In the genomic region with DNA sequence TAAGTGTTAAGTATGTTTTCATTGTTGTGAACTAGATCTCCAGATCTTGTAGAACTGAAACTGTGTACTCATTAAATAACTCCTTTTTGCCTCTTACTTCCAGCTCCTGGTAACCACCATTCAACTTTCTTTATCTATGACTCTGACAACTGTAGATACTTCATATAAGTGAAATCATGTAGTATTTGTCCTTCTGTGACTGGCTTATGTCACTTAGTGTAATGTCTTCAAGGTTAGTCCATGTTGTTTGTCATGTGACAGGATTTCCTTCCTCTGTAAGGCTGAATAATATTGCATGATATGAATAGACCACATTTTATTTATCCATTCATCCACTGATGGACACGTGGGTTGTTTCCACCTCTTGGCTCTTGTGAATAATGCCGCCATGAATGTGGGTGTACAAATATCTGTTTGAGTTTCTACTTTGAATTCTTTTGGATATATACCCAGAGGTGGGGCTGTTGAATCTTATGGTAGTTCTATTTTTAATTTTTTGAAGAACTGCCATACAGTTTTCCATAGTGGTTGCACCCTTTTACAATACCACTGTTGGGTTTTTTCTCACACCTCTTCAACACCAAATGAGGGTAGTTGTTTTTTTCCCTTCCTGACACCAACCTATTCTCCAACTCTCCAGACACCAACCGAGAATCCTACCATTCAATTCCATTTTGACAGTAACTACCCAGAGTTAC, we compare ENCODE assay signal across 1 cellular context.
TF ChIP-seq lines count a peak whose summit lies in the region.

No MANE protein-coding gene starts in this region.

TF ChIP-seq in K562, 482 proteins besides CTCF, POLR2A, EP300 and RAD21 (continues in another document):
- TF ChIP-seq FOXJ2 (tag; IDR thresholded peaks at IDR 0.05) (0 out of 2 replicates have a peak, but pooled peaks have one; percentile 30), ZNF175 (CRISPR knock-in tag; IDR thresholded peaks at IDR 0.05; ENCODE audit: low read depth) (0 out of 2 replicates have a peak, but pooled peaks have one; percentile 56), HDGF (IDR thresholded peaks at IDR 0.05) (no peak), E2F8 (IDR thresholded peaks at IDR 0.05; ENCODE audit: low read depth, partially characterized antibody) (no peak), TCF3 (CRISPR knock-in tag; IDR thresholded peaks at IDR 0.05) (no peak), ZNF274 (IDR thresholded peaks at IDR 0.05; ENCODE audit: borderline replicate concordance, low read depth, low read length) (no peak), ZNF384 (IDR thresholded peaks at IDR 0.05; ENCODE audit: low read depth, low read length) (no peak), RAD51 (IDR thresholded peaks at IDR 0.05; ENCODE audit: borderline replicate concordance, low read depth) (peak; percentile 59), MEIS2 (IDR thresholded peaks at IDR 0.05; ENCODE audit: partially characterized antibody) (peak; percentile 16), SUPT5H (IDR thresholded peaks at IDR 0.05) (no peak), HDAC8 (tag; IDR thresholded peaks at IDR 0.05) (0 out of 2 replicates have a peak, but pooled peaks have one; percentile 25), HLTF (IDR thresholded peaks at IDR 0.05) (no peak), MGA (IDR thresholded peaks at IDR 0.05) (peak; percentile 35; the same call in 1 of the 2 replicates), ZNF717 (CRISPR knock-in tag; IDR thresholded peaks at IDR 0.05) (no peak), ZNF589 (CRISPR knock-in tag; IDR thresholded peaks at IDR 0.05; ENCODE audit: low read depth) (peak; percentile 90), HEY1 (CRISPR knock-in tag; IDR thresholded peaks at IDR 0.05; ENCODE audit: borderline replicate concordance) (no peak), ZNF75A (CRISPR knock-in tag; IDR thresholded peaks at IDR 0.05) (no peak), MAFF (IDR thresholded peaks at IDR 0.05; ENCODE audit: low read length) (no peak), HDAC2 (IDR thresholded peaks at IDR 0.05) (no peak), RREB1 (CRISPR knock-in tag; IDR thresholded peaks at IDR 0.05) (no peak), ZNF778 (CRISPR knock-in tag; IDR thresholded peaks at IDR 0.05) (no peak), TOE1 (IDR thresholded peaks at IDR 0.05; ENCODE audit: borderline replicate concordance) (peak; percentile 59; the same call in 1 of the 2 replicates), TOE1 (CRISPR knock-in tag; IDR thresholded peaks at IDR 0.05; ENCODE audit: borderline replicate concordance, low read depth) (no peak), MAFK (IDR thresholded peaks at IDR 0.05; ENCODE audit: low read length) (no peak), SMAD2 (IDR thresholded peaks at IDR 0.05; ENCODE audit: low read depth, low read length) (no peak), ZNF253 (CRISPR knock-in tag; conservative IDR thresholded peaks at IDR 0.05) (no peak)
- TF ChIP-seq, protein P1, sequence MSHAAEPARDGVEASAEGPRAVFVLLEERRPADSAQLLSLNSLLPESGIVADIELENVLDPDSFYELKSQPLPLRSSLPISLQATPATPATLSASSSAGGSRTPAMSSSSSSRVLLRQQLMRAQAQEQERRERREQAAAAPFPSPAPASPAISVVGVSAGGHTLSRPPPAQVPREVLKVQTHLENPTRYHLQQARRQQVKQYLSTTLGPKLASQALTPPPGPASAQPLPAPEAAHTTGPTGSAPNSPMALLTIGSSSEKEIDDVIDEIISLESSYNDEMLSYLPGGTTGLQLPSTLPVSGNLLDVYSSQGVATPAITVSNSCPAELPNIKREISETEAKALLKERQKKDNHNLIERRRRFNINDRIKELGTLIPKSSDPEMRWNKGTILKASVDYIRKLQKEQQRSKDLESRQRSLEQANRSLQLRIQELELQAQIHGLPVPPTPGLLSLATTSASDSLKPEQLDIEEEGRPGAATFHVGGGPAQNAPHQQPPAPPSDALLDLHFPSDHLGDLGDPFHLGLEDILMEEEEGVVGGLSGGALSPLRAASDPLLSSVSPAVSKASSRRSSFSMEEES (CRISPR knock-in tag; IDR thresholded peaks at IDR 0.05) = peak; percentile 86
- TF ChIP-seq, protein P2, sequence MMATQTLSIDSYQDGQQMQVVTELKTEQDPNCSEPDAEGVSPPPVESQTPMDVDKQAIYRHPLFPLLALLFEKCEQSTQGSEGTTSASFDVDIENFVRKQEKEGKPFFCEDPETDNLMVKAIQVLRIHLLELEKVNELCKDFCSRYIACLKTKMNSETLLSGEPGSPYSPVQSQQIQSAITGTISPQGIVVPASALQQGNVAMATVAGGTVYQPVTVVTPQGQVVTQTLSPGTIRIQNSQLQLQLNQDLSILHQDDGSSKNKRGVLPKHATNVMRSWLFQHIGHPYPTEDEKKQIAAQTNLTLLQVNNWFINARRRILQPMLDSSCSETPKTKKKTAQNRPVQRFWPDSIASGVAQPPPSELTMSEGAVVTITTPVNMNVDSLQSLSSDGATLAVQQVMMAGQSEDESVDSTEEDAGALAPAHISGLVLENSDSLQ (IDR thresholded peaks at IDR 0.05) = 0 out of 2 replicates have a peak, but pooled peaks have one; percentile 9
